8 cellular contexts compared by ENCODE assay signal in the genomic region with DNA sequence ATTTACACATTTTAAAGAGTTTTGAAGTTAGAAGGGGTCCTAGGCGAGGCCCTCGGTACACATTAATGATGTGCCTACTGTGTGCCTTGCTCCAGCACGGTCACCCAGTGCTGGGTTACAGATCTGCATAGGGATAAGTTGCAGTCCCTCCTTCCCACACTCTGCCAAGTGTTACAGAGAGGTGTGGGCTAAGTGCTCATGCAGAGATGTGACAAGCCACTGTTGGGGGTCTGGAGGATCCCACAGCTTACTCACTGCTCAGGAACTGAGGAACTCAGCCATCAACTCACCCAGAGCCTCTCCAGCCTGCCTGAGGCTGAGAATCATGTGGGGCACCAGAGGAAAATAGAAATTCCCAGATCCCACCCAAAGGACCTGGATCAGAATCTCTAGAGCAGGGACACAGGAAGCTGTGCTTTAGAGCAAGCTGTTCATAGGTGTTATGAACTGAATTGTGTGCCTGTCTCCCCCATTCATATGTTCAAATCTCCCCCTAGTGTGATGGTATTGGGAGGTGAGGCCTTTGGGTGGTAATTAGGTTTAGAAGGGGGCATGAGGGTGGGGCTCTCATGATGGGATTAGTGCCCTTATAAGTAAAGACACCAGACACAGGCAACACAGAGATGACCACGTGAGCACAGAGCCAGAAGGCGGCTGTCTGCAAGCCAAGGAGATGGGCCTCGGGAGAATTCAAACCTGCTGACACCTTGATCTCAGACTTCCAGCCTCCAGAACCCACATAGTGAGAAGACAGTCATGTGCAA.
A peak's percentile ranks its signal among the peaks of the same experiment; 100 is the strongest.
DNase-seq lines count a peak whose midpoint lies in the region; ATAC-seq and TF ChIP-seq lines count a peak whose summit lies in the region.

No MANE protein-coding gene starts in this region.

- ATAC-seq in GM21381 (IDR thresholded peaks at IDR 0.05; ENCODE audit: unreplicated experiment) (peak; percentile 35), gastrocnemius medialis (no peak), omental fat pad (ENCODE audit: low FRiP score) (no peak)

- CTCF ChIA-PET in AG04449 (lab: Yijun Ruan, JAX), result interaction anchor here (1.0 to 1.5 kb wide), 2 partner anchors 10 to 82 kb away, joined by 3 read pairs; no protein-coding TSS in a partner anchor

- H3K4me1 ChIP-seq in HUES48 (ENCODE audit: control insufficient read depth, insufficient read depth, low read length) (peaks cover 27% of the 10 kb centered on the region), gastrocnemius medialis (no peaks in the 10 kb centered on the region)

- intact Hi-C loops in gastrocnemius medialis (cut with DNase I; ENCODE audit: low total_unique reads), result no loop called here

- H3K9ac ChIP-seq in HUES48 (ENCODE audit: low read depth, low read length), result no peak overlapping the region

- peak overlapping the region; percentile 55 to 84 (median 73) for H3K4me3 Mint-ChIP-seq in immature natural killer cell

- peak overlapping the region; percentile 74 to 90 (median 88) for H3K27ac Mint-ChIP-seq in immature natural killer cell

- DNase-seq in AG04449 (ENCODE audit: low read depth, low spot score) (no peak), immature natural killer cell (peak in 1 of 3 donors; percentile 9), gastrocnemius medialis (no peak), NCI-H1417 treated with DMSO at 0.1 percent for 48 hours (lab: John Stamatoyannopoulos, UW) (no peak), omental fat pad (ENCODE audit: low spot score) (no peak), occipital lobe (lab: John Stamatoyannopoulos, UW) (no peak)

- no peak for TF ChIP-seq POLR2A in gastrocnemius medialis (IDR thresholded peaks at IDR 0.05)

- peaks cover 0 to 4% (median under 1%) of the 10 kb centered on the region in 6 donors for H3K9me3 Mint-ChIP-seq in immature natural killer cell

- H3K9me3 ChIP-seq in HUES48 (ENCODE audit: control insufficient read depth, insufficient read depth, low read length) (no peaks in the 10 kb centered on the region), gastrocnemius medialis (no peaks in the 10 kb centered on the region)

- H3K27me3 ChIP-seq in HUES48 (ENCODE audit: control insufficient read depth, insufficient read depth, low read length), result no peaks in the 10 kb centered on the region
- H3K27me3 ChIP-seq in gastrocnemius medialis, result peaks cover 0 to 6% (median 2%) of the 10 kb centered on the region in 3 donors

- H3K36me3 Mint-ChIP-seq in immature natural killer cell, result peaks cover 0 to 3% (median 0%) of the 10 kb centered on the region in 3 donors

- H3K27ac ChIP-seq in HUES48 (ENCODE audit: low read depth, low read length) (peak overlapping the region; percentile 62), gastrocnemius medialis (no peak overlapping the region)

- TF ChIP-seq CTCF in AG04449 (IDR thresholded peaks at IDR 0.05; ENCODE audit: insufficient read depth, low read length, missing control alignments) (no peak), gastrocnemius medialis (IDR thresholded peaks at IDR 0.05 in 4 of 5, conservative IDR thresholded peaks at IDR 0.05 in 1 of 5) (no peak), omental fat pad (IDR thresholded peaks at IDR 0.05) (no peak)

- H3K36me3 ChIP-seq in HUES48 (ENCODE audit: control insufficient read depth, insufficient read depth, low read length) (no peaks in the 10 kb centered on the region), gastrocnemius medialis (no peaks in the 10 kb centered on the region)

- peak overlapping the region; percentile 38 for H3K4me3 ChIP-seq in AG04449 (ENCODE audit: low read depth, low read length)
- no peak overlapping the region for H3K4me3 ChIP-seq in HUES48 (ENCODE audit: low read depth, low read length)
- no peak overlapping the region for H3K4me3 ChIP-seq in gastrocnemius medialis

- in situ Hi-C loops in gastrocnemius medialis (cut with MboI; ENCODE audit: low sequenced_read_pairs in 4 of 4), result no loop called here

- peaks cover 13 to 15% of the 10 kb centered on the region in 2 donors for H3K4me1 Mint-ChIP-seq in immature natural killer cell

- H3K27me3 Mint-ChIP-seq in immature natural killer cell (ENCODE audit: low read depth in 3 of 3), result peaks cover 1 to 7% (median 2%) of the 10 kb centered on the region in 3 donors

- POLR2A ChIA-PET in AG04449 (lab: Yijun Ruan, JAX), result no interaction called here
